8 cellular contexts compared by ENCODE assay signal in the genomic region with DNA sequence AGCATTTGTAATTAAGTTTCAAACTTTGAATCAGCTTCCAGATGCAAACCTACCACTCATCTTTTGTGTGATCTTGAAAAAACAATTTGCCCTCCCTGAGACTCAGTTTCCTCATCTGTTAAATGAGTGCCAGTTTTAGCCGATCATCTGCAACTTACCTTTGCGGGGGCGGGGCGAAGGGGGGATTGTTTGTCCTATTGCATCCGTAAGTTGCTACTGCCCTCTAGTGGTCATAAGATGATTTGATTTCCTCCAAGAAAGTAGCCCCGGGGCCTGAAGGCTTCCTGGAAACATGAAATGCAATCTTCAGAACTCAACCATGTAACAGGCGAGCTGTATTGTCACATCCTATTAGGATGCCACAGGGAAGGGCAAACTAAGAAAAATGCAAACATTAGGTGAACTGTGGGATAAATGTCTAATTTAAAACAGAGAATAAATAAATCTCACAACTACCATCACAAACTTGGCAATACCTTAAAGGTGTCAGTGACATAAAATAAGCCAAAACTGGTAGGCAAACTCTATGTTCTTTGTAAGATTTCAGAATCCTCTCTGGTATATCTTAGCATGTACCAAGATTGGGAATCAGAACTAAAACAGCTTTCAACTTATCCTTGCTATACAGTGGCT.
A peak's percentile ranks its signal among the peaks of the same experiment; 100 is the strongest.
DNase-seq lines count a peak whose midpoint lies in the region; FAIRE-seq and TF ChIP-seq lines count a peak whose summit lies in the region.

No MANE protein-coding gene starts in this region.

- no peak overlapping the region for H3K4me3 ChIP-seq in fibroblast of lung (replicated peaks in 1 of 4; ENCODE audit: control extremely low read depth in 1 of 4, insufficient read depth in 1 of 4, low read depth in 3 of 4, low read length in 4 of 4)

- no peaks in the 10 kb centered on the region for H4K20me1 ChIP-seq in fibroblast of lung (ENCODE audit: control insufficient read depth, extremely low read depth, insufficient read depth, low read length)

- no peaks in the 10 kb centered on the region for H3K27me3 ChIP-seq in fibroblast of lung (ENCODE audit: control insufficient read depth, insufficient read depth, low read length)

- no peaks in the 10 kb centered on the region for H3K9me3 ChIP-seq in fibroblast of lung (ENCODE audit: control insufficient read depth, insufficient read depth, low read depth, low read length)

- H3K27ac ChIP-seq in fibroblast of lung (ENCODE audit: insufficient read depth, low read length) = no peak overlapping the region

- peak; percentile 62 to 74 for TF ChIP-seq CTCF in fibroblast of lung (conservative IDR thresholded peaks at IDR 0.05 in 1 of 2, IDR thresholded peaks at IDR 0.05 in 1 of 2; ENCODE audit: low read depth in 1 of 2, low read length in 2 of 2)

- no peak overlapping the region for H2AFZ ChIP-seq in fibroblast of lung (ENCODE audit: low read length)

- peak; percentile 74 for DNase-seq in activated effector memory CD4-positive, alpha-beta T cell treated with anti-CD3 and anti-CD28 coated beads, Interleukin-2, amount 50 U/mL, for 16 hours
- no peak for DNase-seq in activated effector memory CD4-positive, alpha-beta T cell treated with Interleukin-2 at 50 U/mL for 16 hours
- DNase-seq in HUDEP-2 (lab: John Stamatoyannopoulos, UW; ENCODE audit: unreplicated experiment in 76 of 76) (peak in 46 of 76 experiments; percentile 0 to 71 (median 22)), NOMO-1 treated with DMSO at 0.1 percent for 48 hours (lab: John Stamatoyannopoulos, UW; ENCODE audit: unreplicated experiment) (peak; percentile 51), fibroblast of lung (ENCODE audit: low read depth in 2 of 2) (peak; percentile 62 to 72), non-pigmented ciliary epithelial cell (ENCODE audit: low read depth) (peak; percentile 23), urothelium cell line (ENCODE audit: low spot score) (peak; percentile 57)
- peak; percentile 13 for DNase-seq in activated CD8-positive, alpha-beta memory T cell treated with anti-CD3 and anti-CD28 coated beads, Interleukin-2, amount 50 U/mL, for 24 hours (ENCODE audit: extremely low read depth)

- FAIRE-seq in urothelium cell line (lab: Jason Lieb, UNC) = no peak

- H3K9ac ChIP-seq in fibroblast of lung (ENCODE audit: insufficient read depth, low read length) = no peak overlapping the region

- H3K79me2 ChIP-seq in fibroblast of lung (ENCODE audit: control insufficient read depth, insufficient read depth, low read length) = no peaks in the 10 kb centered on the region

- H3K36me3 ChIP-seq in fibroblast of lung (ENCODE audit: control insufficient read depth, insufficient read depth, low read length) = no peaks in the 10 kb centered on the region

- no peak overlapping the region for H3K4me2 ChIP-seq in fibroblast of lung (ENCODE audit: extremely low read depth, insufficient read depth, low read length)

- H3K4me1 ChIP-seq in fibroblast of lung (ENCODE audit: control insufficient read depth, extremely low read depth, insufficient read depth, low read length) = no peaks in the 10 kb centered on the region
